Comparison of ENCODE assay signal across 8 cellular contexts in genomic region chr22:19974233-19974861, GRCh38. TPM values are rescaled to one million over a fixed set of nuclear protein-coding genes. Genes with fewer than 3 reads are reported as not detected.
DNase-seq lines count a peak whose midpoint lies in the region; ATAC-seq, FAIRE-seq and TF ChIP-seq lines count a peak whose summit lies in the region.

No MANE protein-coding gene starts in this region.

- ATAC-seq in lung (ENCODE audit: insufficient read depth, low FRiP score) (peak; percentile 16), GM18907 (IDR thresholded peaks at IDR 0.05; ENCODE audit: unreplicated experiment) (no peak)

- no peaks in the 10 kb centered on the region for H3K27me3 ChIP-seq in BLaER1 treated with 17β-estradiol and CSF1 and Interleukin-3, amounts not matched to agents 10 nM and 100 nM
- no peaks in the 10 kb centered on the region for H3K27me3 ChIP-seq in lung (ENCODE audit: control insufficient read depth, insufficient read depth)
- H3K27me3 ChIP-seq in esophagus muscularis mucosa, result no peaks in the 10 kb centered on the region

- H3K27ac ChIP-seq in BLaER1 treated with 17β-estradiol and CSF1 and Interleukin-3, amounts not matched to agents 10 nM and 100 nM, result peak overlapping the region in 9 of 11 experiments; percentile 21 to 85 (median 65); a peak in 15 of 22 replicates
- H3K27ac ChIP-seq in lung (ENCODE audit: low read depth in 1 of 2, low read length in 1 of 2), result no peak overlapping the region
- H3K27ac ChIP-seq in esophagus muscularis mucosa (replicated peaks in 1 of 4), result peak overlapping the region in 2 of 4 donors; percentile 25 to 51

- peak overlapping the region in 8 of 11 experiments; percentile 30 to 76 (median 64); a peak in 14 of 22 replicates for H3K9ac ChIP-seq in BLaER1 treated with 17β-estradiol and CSF1 and Interleukin-3, amounts not matched to agents 10 nM and 100 nM

- peaks cover 4 to 73% (median 27%) of the 10 kb centered on the region in 11 experiments; a peak in 18 of 22 replicates for H4K20me1 ChIP-seq in BLaER1 treated with 17β-estradiol and CSF1 and Interleukin-3, amounts not matched to agents 10 nM and 100 nM

- TF ChIP-seq CTCF in lung (IDR thresholded peaks at IDR 0.05; ENCODE audit: control extremely low read depth, extremely low read depth), result no peak
- no peak for TF ChIP-seq CTCF in esophagus muscularis mucosa (IDR thresholded peaks at IDR 0.05)

- WGBS in lung, 2 donors, result 61 to 63% methylated on average over 13 of the region's 13 CpGs
- WGBS in esophagus muscularis mucosa, result 64% methylated on average over 13 of the region's 13 CpGs

- TF ChIP-seq POLR2A in esophagus muscularis mucosa (IDR thresholded peaks at IDR 0.05; ENCODE audit: low read depth), result no peak

- H3K4me2 ChIP-seq in BLaER1 treated with 17β-estradiol and CSF1 and Interleukin-3, amounts not matched to agents 10 nM and 100 nM, result peak overlapping the region in 10 of 11 experiments; percentile 33 to 92 (median 84); a peak in 18 of 22 replicates

- H3K4me3 ChIP-seq in BLaER1 treated with 17β-estradiol and CSF1 and Interleukin-3, amounts not matched to agents 10 nM and 100 nM, result no peak overlapping the region
- no peak overlapping the region for H3K4me3 ChIP-seq in lung
- no peak overlapping the region for H3K4me3 ChIP-seq in esophagus muscularis mucosa

- no peaks in the 10 kb centered on the region for H3K9me3 ChIP-seq in BLaER1 treated with 17β-estradiol and CSF1 and Interleukin-3, amounts not matched to agents 10 nM and 100 nM (replicated peaks in 1 of 11)
- H3K9me3 ChIP-seq in lung (ENCODE audit: control insufficient read depth in 2 of 2, insufficient read depth in 1 of 2, low read length in 1 of 2), result no peaks in the 10 kb centered on the region
- H3K9me3 ChIP-seq in esophagus muscularis mucosa, result no peaks in the 10 kb centered on the region

- peaks cover 9 to 60% (median 39%) of the 10 kb centered on the region in 10 experiments for H3K4me1 ChIP-seq in BLaER1 treated with 17β-estradiol and CSF1 and Interleukin-3, amounts not matched to agents 10 nM and 100 nM
- H3K4me1 ChIP-seq in lung (ENCODE audit: control insufficient read depth in 2 of 2, insufficient read depth in 2 of 2, low read length in 2 of 2) (peaks cover 0 to 8% of the 10 kb centered on the region in 2 donors), esophagus muscularis mucosa (peaks cover 0 to 37% (median 25%) of the 10 kb centered on the region in 4 donors)

- no peak for TF ChIP-seq EP300 in esophagus muscularis mucosa (IDR thresholded peaks at IDR 0.05)

- intact Hi-C loops in esophagus muscularis mucosa (cut with DNase I), result loop anchor here (10.0 kb wide), 1 partner anchor 130 kb away; no protein-coding TSS in a partner anchor

- peak; percentile 86 for DNase-seq in GM19239 (ENCODE audit: insufficient read length, low spot score)
- peak; percentile 91 for DNase-seq in NCI-H2171 treated with DMSO at 0.1 percent for 48 hours (lab: John Stamatoyannopoulos, UW)
- peak; percentile 78 for DNase-seq in astrocyte of the hippocampus (ENCODE audit: low read depth, low spot score)
- DNase-seq in lung (ENCODE audit: low spot score), result peak; percentile 48
- DNase-seq in T-helper 9 cell, result no peak
- DNase-seq in esophagus muscularis mucosa (ENCODE audit: extremely low spot score), result no peak

- peak; percentile 18 for FAIRE-seq in GM19239 (lab: Jason Lieb, UNC)

- H3K36me3 ChIP-seq in BLaER1 treated with 17β-estradiol and CSF1 and Interleukin-3, amounts not matched to agents 10 nM and 100 nM, result peaks cover 1 to 59% (median 37%) of the 10 kb centered on the region in 11 experiments; a peak in 20 of 22 replicates
- H3K36me3 ChIP-seq in lung (ENCODE audit: control insufficient read depth in 2 of 2, insufficient read depth in 2 of 2, low read length in 2 of 2) (peaks cover 0 to 11% of the 10 kb centered on the region in 2 donors), esophagus muscularis mucosa (peaks cover 10 to 71% (median 69%) of the 10 kb centered on the region in 4 donors)

RNA-seq across cellular contexts. Expression of gene TXNRD2, which starts 32.7 kb away (rescaled TPM):
- total RNA-seq in lung, result 10 to 100 TPM; 20.3 to 41.1 TPM
- 10 to 100 TPM; 23.3 to 59.2 TPM for polyA plus RNA-seq in lung
- total RNA-seq in esophagus muscularis mucosa, result 10 to 100 TPM; 12.9 to 27.2 (median 23.9) TPM

RNA-seq across cellular contexts. Expression of gene COMT, which starts 32.8 kb away (rescaled TPM):
- 100 to 1,000 TPM; 147 to 218 TPM for total RNA-seq in lung
- 100 to 1,000 TPM; 198 to 272 TPM for polyA plus RNA-seq in lung
- total RNA-seq in esophagus muscularis mucosa, result 100 to 1,000 TPM; 141 to 231 (median 196) TPM

RNA-seq across cellular contexts. Expression of gene ARVCF, which starts 42.3 kb away (rescaled TPM):
- total RNA-seq in lung, result 10 to 100 TPM; 20.5 to 23.4 TPM
- polyA plus RNA-seq in lung, result 10 to 100 TPM in 1 of 2 donors, 1 to 10 TPM in 1; 10.0 to 12.7 TPM
- 10 to 100 TPM; 31.1 to 55.8 (median 44.6) TPM for total RNA-seq in esophagus muscularis mucosa

RNA-seq across cellular contexts. Expression of gene TANGO2, which starts 46.6 kb away (rescaled TPM):
- total RNA-seq in lung (10 to 100 TPM; 20.7 to 48.8 TPM), esophagus muscularis mucosa (10 to 100 TPM; 37.1 to 44.4 (median 42.3) TPM)
- polyA plus RNA-seq in lung, result 10 to 100 TPM; 28.2 to 40.0 TPM

Comparison
In these comparisons a context has a peak if more than half of its experiments do, and no peak if none do; other contexts are left out.
1. H3K27ac ChIP-seq: peak in BLaER1 treated with 17β-estradiol and CSF1 and Interleukin-3, amounts not matched to agents 10 nM and 100 nM (9 of 11); none in lung (0 of 2).
2. DNase-seq: peak in GM19239 (single experiment), NCI-H2171 treated with DMSO at 0.1 percent for 48 hours (single experiment), astrocyte of the hippocampus (single experiment) and lung (single experiment); none in T-helper 9 cell (single experiment) and esophagus muscularis mucosa (single experiment).